Comparison of ENCODE assay signal across 8 cellular contexts in the genomic region with DNA sequence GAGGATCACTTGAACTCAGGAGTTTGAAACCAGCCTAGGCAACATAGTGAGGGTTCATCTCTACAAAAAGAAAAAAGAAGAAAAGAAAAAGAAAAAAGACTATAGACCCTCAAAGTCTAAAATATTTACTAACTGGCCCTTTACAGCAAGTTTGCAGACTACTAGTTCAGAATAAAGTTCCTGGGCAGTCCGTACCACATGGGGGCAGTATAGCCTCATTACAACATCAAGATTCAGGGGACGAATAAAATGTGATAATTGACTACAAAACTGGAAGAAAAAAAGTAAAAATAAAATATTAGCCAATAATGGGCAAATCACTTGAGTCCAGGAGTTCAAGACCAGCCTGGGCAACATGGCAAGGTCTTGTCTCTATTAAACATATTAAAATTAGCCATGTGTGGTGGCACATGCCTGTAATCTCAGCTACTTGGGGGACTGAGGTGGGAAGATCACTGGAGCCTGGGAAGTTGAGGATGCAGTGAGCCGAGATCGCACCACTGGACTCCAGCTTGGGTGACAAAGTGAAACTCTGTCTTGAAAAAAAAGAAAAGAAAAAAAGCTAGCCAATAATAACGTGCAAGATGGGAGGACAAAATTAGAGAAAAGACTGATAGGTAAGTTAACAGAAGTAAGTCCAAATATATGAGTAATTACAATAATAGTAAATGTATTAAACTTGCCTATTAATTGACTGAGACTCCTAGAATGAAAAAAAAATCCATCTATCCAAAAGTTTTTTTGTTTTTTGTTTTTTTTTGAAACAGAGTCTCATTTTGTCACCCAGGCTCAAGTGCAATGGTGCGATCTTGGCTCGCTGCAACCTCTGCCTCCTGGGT.
DNase-seq lines count a peak whose midpoint lies in the region; ATAC-seq, FAIRE-seq and TF ChIP-seq lines count a peak whose summit lies in the region.

No MANE protein-coding gene starts in this region.

- H3K4me3 Mint-ChIP-seq in mesothelial cell of epicardium = no peak overlapping the region

- H4K20me1 ChIP-seq in GM12878 (ENCODE audit: control insufficient read depth, insufficient read depth) = no peaks in the 10 kb centered on the region

- no peaks in the 10 kb centered on the region for H3K79me2 ChIP-seq in GM12878 (ENCODE audit: control insufficient read depth, insufficient read depth, low read length)

- H3K27me3 ChIP-seq in SJCRH30 = no peaks in the 10 kb centered on the region
- no peaks in the 10 kb centered on the region for H3K27me3 ChIP-seq in GM12878 (replicated peaks in 1 of 2; ENCODE audit: control insufficient read depth in 2 of 2, insufficient read depth in 2 of 2, low read length in 1 of 2)
- H3K27me3 ChIP-seq in right atrium auricular region = no peaks in the 10 kb centered on the region

- intact Hi-C loops in GM12878 (cut with micrococcal nuclease; ENCODE audit: unreplicated experiment) = no loop called here

- SMC1A ChIA-PET in GM12878 (lab: Charles Lee; ENCODE audit: uncharacterized antibody, unreplicated experiment) = interaction anchor here (1.7 kb wide), 1 partner anchor 45 kb away, joined by 5 read pairs; no protein-coding TSS in a partner anchor

- no peak overlapping the region for H3K27ac Mint-ChIP-seq in mesothelial cell of epicardium

- ATAC-seq in GM12878 = no peak
- no peak for ATAC-seq in HG02884 (IDR thresholded peaks at IDR 0.05; ENCODE audit: unreplicated experiment)

- DNase-seq in COLO668 (lab: John Stamatoyannopoulos, UW; ENCODE audit: unreplicated experiment) (peak; percentile 22), KBM-7 (peak; percentile 65), SJCRH30 (peak; percentile 39 to 69), GM12878 (ENCODE audit: low read depth, low spot score) (no peak), mesothelial cell of epicardium (ENCODE audit: low spot score in 2 of 2, unreplicated experiment in 2 of 2) (no peak), H54 (ENCODE audit: insufficient read length, low spot score) (no peak), right atrium auricular region (ENCODE audit: low spot score) (no peak)

- H3K9ac ChIP-seq in GM12878 (ENCODE audit: control insufficient read depth, insufficient read depth, low read length) = no peak overlapping the region

- RAD21 ChIA-PET in GM12878 (lab: Charles Lee; ENCODE audit: unreplicated experiment) = interaction anchor here (1.2 kb wide), 1 partner anchor 45 kb away, joined by 5 read pairs; no protein-coding TSS in a partner anchor

- H3K4me1 Mint-ChIP-seq in mesothelial cell of epicardium = no peaks in the 10 kb centered on the region

- CTCF ChIA-PET in GM12878 (lab: Yijun Ruan, JAX) = interaction anchor here (1.3 to 2.7 kb wide), 4 partner anchors 12 to 57 kb away, joined by 4 to 19 read pairs (median 7); no protein-coding TSS in a partner anchor

- H3K9me3 ChIP-seq in SJCRH30 (replicated peaks) (peaks cover 3% of the 10 kb centered on the region; the same call in 1 of the 2 replicates), GM12878 (replicated peaks; ENCODE audit: control insufficient read depth, insufficient read depth, low read length) (peaks cover 2% of the 10 kb centered on the region; the same call in 2 of the 3 replicates), right atrium auricular region (peaks cover 0 to 23% of the 10 kb centered on the region in 2 donors)

- no peak overlapping the region for H2AFZ ChIP-seq in GM12878 (ENCODE audit: control insufficient read depth, low read depth, low read length)

- no peaks in the 10 kb centered on the region for H3K36me3 Mint-ChIP-seq in mesothelial cell of epicardium

- H3K4me3 ChIP-seq in SJCRH30 = no peak overlapping the region
- H3K4me3 ChIP-seq in GM12878 = no peak overlapping the region
- no peak overlapping the region for H3K4me3 ChIP-seq in right atrium auricular region

- in situ Hi-C loops in KBM-7 (cut with MboI; ENCODE audit: low pct_unique_long_range_greater_than_20kb, low sequenced_read_pairs) = no loop called here
- in situ Hi-C loops in GM12878 (cut with MboI) = no loop called here

- H3K27ac ChIP-seq in SJCRH30 = no peak overlapping the region
- no peak overlapping the region for H3K27ac ChIP-seq in GM12878 (ENCODE audit: control insufficient read depth, insufficient read depth)
- H3K27ac ChIP-seq in right atrium auricular region = no peak overlapping the region

- no peak for FAIRE-seq in GM12878 (lab: Jason Lieb, UNC)
- FAIRE-seq in H54 (lab: Jason Lieb, UNC) = no peak

- peak; percentile 38 to 53 (median 51) for TF ChIP-seq CTCF in GM12878 (IDR thresholded peaks at IDR 0.05 in 2 of 3, conservative IDR thresholded peaks at IDR 0.05 in 1 of 3; ENCODE audit: control insufficient read depth in 2 of 3, extremely low read depth in 1 of 3, insufficient read depth in 1 of 3, low read depth in 3 of 3, low read length in 3 of 3)
- TF ChIP-seq CTCF in mesothelial cell of epicardium (IDR thresholded peaks at IDR 0.05; ENCODE audit: unreplicated experiment) = peak; percentile 48
- peak in 1 of 2 donors; percentile 36 for TF ChIP-seq CTCF in right atrium auricular region (IDR thresholded peaks at IDR 0.05)

- no peak for TF ChIP-seq EP300 in GM12878 (IDR thresholded peaks at IDR 0.05; ENCODE audit: borderline replicate concordance in 1 of 2, control insufficient read depth in 1 of 2, low read depth in 2 of 2, low read length in 2 of 2)

- TF ChIP-seq POLR2A in GM12878 (IDR thresholded peaks at IDR 0.05; ENCODE audit: low read depth, low read length) (no peak), H54 (IDR thresholded peaks at IDR 0.05; ENCODE audit: low read depth, low read length) (no peak)

- no TSS peak for BruUV-seq in GM12878 (replicated peaks; lab: Mats Ljungman, UMichigan)

- no peak overlapping the region for H3K4me2 ChIP-seq in GM12878 (ENCODE audit: control insufficient read depth, insufficient read depth)

- TF ChIP-seq RAD21 in GM12878 (IDR thresholded peaks at IDR 0.05; ENCODE audit: insufficient read depth, low read depth, low read length) = peak; percentile 52

- H3K4me1 ChIP-seq in SJCRH30 = no peaks in the 10 kb centered on the region
- H3K4me1 ChIP-seq in GM12878 (ENCODE audit: control insufficient read depth, insufficient read depth, low read length) = no peaks in the 10 kb centered on the region
- no peaks in the 10 kb centered on the region for H3K4me1 ChIP-seq in right atrium auricular region

- POLR2A ChIA-PET in GM12878 (lab: Charles Lee) = no interaction called here

- WGBS in GM12878 (ENCODE audit: insufficient coverage, insufficient replicate concordance, low lambda C conversion rate, missing lambda C conversion rate) = 41% methylated on average over 7 of the region's 7 CpGs

- H3K27me3 Mint-ChIP-seq in mesothelial cell of epicardium (ENCODE audit: low read depth) = peaks cover 11% of the 10 kb centered on the region

- peaks cover 17% of the 10 kb centered on the region for H3K9me3 Mint-ChIP-seq in mesothelial cell of epicardium

- H3K36me3 ChIP-seq in SJCRH30 (no peaks in the 10 kb centered on the region), GM12878 (ENCODE audit: control insufficient read depth in 2 of 2, insufficient read depth in 2 of 2, low read length in 1 of 2) (no peaks in the 10 kb centered on the region), right atrium auricular region (no peaks in the 10 kb centered on the region)

TF ChIP-seq in GM12878, 131 proteins besides CTCF, POLR2A, EP300 and RAD21:
- no peak for TF ChIP-seq HCFC1 (IDR thresholded peaks at IDR 0.05; ENCODE audit: low read length)
- peak; percentile 29; the same call in 1 of the 2 replicates for TF ChIP-seq SMC3 (IDR thresholded peaks at IDR 0.05; ENCODE audit: borderline replicate concordance, low read length)
- TF ChIP-seq ATF7 (IDR thresholded peaks at IDR 0.05; ENCODE audit: low read depth) = no peak

Comparison
In these comparisons a context has a peak if more than half of its experiments do, and no peak if none do; other contexts are left out.
1. DNase-seq: peak in COLO668 (single experiment), KBM-7 (single experiment) and SJCRH30 (2 of 2); none in GM12878 (single experiment), mesothelial cell of epicardium (0 of 2), H54 (single experiment) and right atrium auricular region (single experiment).